In the genomic region with DNA sequence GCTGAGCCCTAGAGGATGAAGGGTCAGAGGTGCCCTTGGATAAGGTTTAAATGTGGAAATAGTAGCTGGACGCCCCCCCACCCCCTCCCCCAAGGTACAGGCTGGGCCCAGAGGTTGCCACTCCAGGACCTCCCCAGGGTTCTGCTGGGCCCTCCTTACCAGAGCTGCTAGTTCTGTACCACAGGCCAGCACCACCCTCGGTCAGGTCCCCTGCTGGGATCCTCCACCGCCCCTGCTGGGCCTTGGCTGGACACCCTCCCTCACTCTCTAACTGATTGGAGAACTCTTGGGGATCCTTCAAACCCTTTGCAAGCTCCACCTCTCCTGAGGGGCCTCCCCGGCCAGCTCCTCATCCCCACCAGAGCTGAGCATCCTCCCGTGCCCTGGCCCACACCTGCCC, we compare ENCODE assay signal across 28 cellular contexts. TPM values are rescaled to one million over a fixed set of nuclear protein-coding genes. Genes with fewer than 3 reads are reported as not detected.
"Had no signal": no experiment of that assay in that cellular context is flagged by ENCODE, and none has a peak within 500 bp of the region (broad histone marks: within the 10 kb centered on the region; RNA-seq: fewer than 3 reads in every experiment).

No MANE protein-coding gene starts in this region.

- ATAC-seq: HepG2, K562, Panc1, PC-3, T-cell had no signal

- H3K27me3 ChIP-seq: SJSA1 had no signal

- H3K9me3 Mint-ChIP-seq: T-cell had no signal

- H3K9ac ChIP-seq: KMS-11, SK-N-SH had no signal

- DNase-seq: Kasumi-1, MM.1S, NCI-H1092 treated with DMSO at 0.1 percent for 48 hours, NCI-H1436, NCI-H187, NCI-H2029, NCI-H2081 treated with DMSO at 0.1 percent for 48 hours, NCI-H2171, NCI-H226, NCI-H446, NCI-H510A, NCI-H524 treated with DMSO at 0.1 percent for 48 hours, NCI-H69, NCI-H774, PC-3, Right ventricle myocardium superior, SIG-M5, SK-N-SH, SW 1271, T-cell had no signal

- H3K36me3 Mint-ChIP-seq: T-cell had no signal

- H3K36me3 ChIP-seq: SJSA1 had no signal

- H3K4me3 ChIP-seq: K562, SJSA1 had no signal

- H3K27ac ChIP-seq: KMS-11, SJSA1 had no signal

- H3K27ac Mint-ChIP-seq: IgD-negative memory B cell, T-cell had no signal

- H3K4me3 Mint-ChIP-seq: IgD-negative memory B cell, T-cell had no signal

- H3K9me3 ChIP-seq: SJSA1, SK-N-SH had no signal

RNA-seq across cellular contexts. Expression of gene PTGES, which starts 34.9 kb away (rescaled TPM):
- total RNA-seq: K562, T-cell had no signal
- polyA plus RNA-seq: HepG2, IgD-negative memory B cell had no signal

RNA-seq across cellular contexts. Expression of gene PRRX2, which starts 52.5 kb away (rescaled TPM):
- total RNA-seq: HepG2, HT1080, K562, RPMI7951 had no signal
- polyA plus RNA-seq: IgD-negative memory B cell had no signal
